Comparison of ENCODE assay signal across 12 cellular contexts in the genomic region with DNA sequence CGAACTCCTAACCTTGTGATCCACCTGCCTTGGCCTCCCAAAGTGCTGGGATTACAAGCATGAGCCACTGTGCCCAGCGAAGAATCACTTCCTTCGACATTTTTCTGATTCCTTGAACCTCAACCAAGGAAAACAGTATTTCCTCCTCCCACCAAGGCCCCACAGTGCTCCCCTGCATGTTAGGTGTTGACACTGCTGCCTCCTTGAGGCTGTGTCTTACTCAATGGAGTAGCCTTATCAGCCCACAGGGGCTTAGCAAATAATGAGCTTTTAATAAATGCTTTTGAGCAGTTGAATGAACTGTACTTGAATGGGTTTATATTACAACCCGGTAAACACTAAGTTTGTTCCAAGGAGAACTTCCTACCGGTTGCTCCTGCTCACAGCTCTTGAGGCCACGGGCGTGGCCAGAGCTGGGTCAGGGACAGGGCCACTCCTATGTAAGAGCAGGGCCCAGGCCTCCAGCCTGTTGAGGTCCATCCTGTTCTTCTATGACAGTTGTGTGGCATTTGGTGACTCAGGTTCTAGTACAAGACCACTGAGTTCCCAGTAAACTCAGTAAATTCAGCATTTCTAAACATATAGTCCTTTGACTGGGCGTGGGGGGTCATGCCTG. TPM values are rescaled to one million over a fixed set of nuclear protein-coding genes. Genes with fewer than 3 reads are reported as not detected.
A peak's percentile ranks its signal among the peaks of the same experiment; 100 is the strongest.
DNase-seq lines count a peak whose midpoint lies in the region; ATAC-seq and TF ChIP-seq lines count a peak whose summit lies in the region.
"Had no signal": no experiment of that assay in that cellular context is flagged by ENCODE, and none has a peak within 500 bp of the region (broad histone marks: within the 10 kb centered on the region; RNA-seq: fewer than 3 reads in every experiment).

No MANE protein-coding gene starts in this region.

- H3K9me3 ChIP-seq in MG63 (no peaks in the 10 kb centered on the region), mucosa of descending colon (no peaks in the 10 kb centered on the region)
- H3K9me3 ChIP-seq: pancreas, testis had no signal

- H3K36me3 ChIP-seq in MG63 (no peaks in the 10 kb centered on the region), brain microvascular endothelial cell (replicated peaks) (no peaks in the 10 kb centered on the region), mucosa of descending colon (ENCODE audit: low read depth) (no peaks in the 10 kb centered on the region)
- H3K36me3 ChIP-seq: pancreas had no signal

- POLR2A ChIA-PET in GM10248 (lab: Yijun Ruan, JAX) = no interaction called here
- POLR2A ChIA-PET in activated CD4-positive, alpha-beta memory T cell treated with anti-CD3 and anti-CD28 coated beads for 36 hours (lab: Charles Lee) = interaction anchor here (0.5 kb wide), 1 partner anchor 9 kb away, joined by 3 read pairs; no protein-coding TSS in a partner anchor

- no peaks in the 10 kb centered on the region for H3K36me3 Mint-ChIP-seq in activated T-helper 17 cell treated with anti-CD3 and anti-CD28 coated beads, Interleukin-2, amount 50 U/mL, for 72 hours (ENCODE audit: low read depth)
- no peaks in the 10 kb centered on the region for H3K36me3 Mint-ChIP-seq in activated CD4-positive, alpha-beta memory T cell treated with anti-CD3 and anti-CD28 coated beads for 36 hours

- H3K4me3 ChIP-seq in MG63 = no peak overlapping the region
- H3K4me3 ChIP-seq in brain microvascular endothelial cell (ENCODE audit: low read depth, low read length) = no peak overlapping the region
- no peak overlapping the region for H3K4me3 ChIP-seq in mucosa of descending colon
- H3K4me3 ChIP-seq: pancreas, testis had no signal

- ATAC-seq in mucosa of descending colon (peak; percentile 76), HG03520 (IDR thresholded peaks at IDR 0.05; ENCODE audit: unreplicated experiment) (no peak)
- ATAC-seq in activated T-helper 17 cell treated with anti-CD3 and anti-CD28 coated beads, Interleukin-2, amount 50 U/mL, for 72 hours (replicated peaks) = no peak
- ATAC-seq: activated CD8-positive, alpha-beta T cell treated with anti-CD3 and anti-CD28 coated beads, Interleukin-2, amount 10 ng/mL, durations not matched to agents 7 days and 5 days; pancreas had no signal

- no peaks in the 10 kb centered on the region for H3K27me3 Mint-ChIP-seq in activated T-helper 17 cell treated with anti-CD3 and anti-CD28 coated beads, Interleukin-2, amount 50 U/mL, for 72 hours
- no peaks in the 10 kb centered on the region for H3K27me3 Mint-ChIP-seq in activated CD4-positive, alpha-beta memory T cell treated with anti-CD3 and anti-CD28 coated beads for 36 hours

- in situ Hi-C loops in brain microvascular endothelial cell (cut with HindIII; ENCODE audit: low pct_ligation_motif_present, low sequenced_read_pairs) = no loop called here

- H3K27ac ChIP-seq in brain microvascular endothelial cell = no peak overlapping the region
- H3K27ac ChIP-seq: pancreas, testis had no signal

- no peaks in the 10 kb centered on the region for H3K27me3 ChIP-seq in MG63
- H3K27me3 ChIP-seq in brain microvascular endothelial cell (replicated peaks) = no peaks in the 10 kb centered on the region
- H3K27me3 ChIP-seq: pancreas, testis had no signal

- TF ChIP-seq CTCF in GM10248 (IDR thresholded peaks at IDR 0.05; ENCODE audit: control extremely low read depth, extremely low read depth, low read depth, missing control alignments) = peak; percentile 16
- TF ChIP-seq CTCF in brain microvascular endothelial cell (IDR thresholded peaks at IDR 0.05; ENCODE audit: low read depth, low read length, missing control alignments) = peak; percentile 53
- no peak for TF ChIP-seq CTCF in mucosa of descending colon (IDR thresholded peaks at IDR 0.05)

- H3K27ac Mint-ChIP-seq in activated T-helper 17 cell treated with anti-CD3 and anti-CD28 coated beads, Interleukin-2, amount 50 U/mL, for 72 hours = no peak overlapping the region
- no peak overlapping the region for H3K27ac Mint-ChIP-seq in activated CD4-positive, alpha-beta memory T cell treated with anti-CD3 and anti-CD28 coated beads for 36 hours
- H3K27ac Mint-ChIP-seq: activated CD8-positive, alpha-beta T cell treated with anti-CD3 and anti-CD28 coated beads, Interleukin-2, amount 10 ng/mL, durations not matched to agents 7 days and 5 days had no signal

- DNase-seq in GM10248 (ENCODE audit: extremely low spot score) (no peak), MG63 (peak; percentile 8), brain microvascular endothelial cell (peak; percentile 42), mucosa of descending colon (peak in 1 of 3 donors; percentile 39)
- DNase-seq in stimulated activated CD4-positive, alpha-beta T cell treated with anti-CD3 and anti-CD28 coated beads, Interleukin-4, amount 100 ng/mL, for 4 hours = no peak
- DNase-seq in activated CD4-positive, alpha-beta memory T cell treated with anti-CD3 and anti-CD28 coated beads for 36 hours = no peak
- DNase-seq: activated CD8-positive, alpha-beta T cell treated with anti-CD3 and anti-CD28 coated beads, Interleukin-2, amount 10 ng/mL, durations not matched to agents 7 days and 5 days; KBM-7; pancreas; testis had no signal

- CTCF ChIA-PET in GM10248 (lab: Yijun Ruan, JAX) = interaction anchor here (0.7 to 2.3 kb wide), 8 partner anchors 10 to 162 kb away, joined by 3 to 9 read pairs (median 4); no protein-coding TSS in a partner anchor
- CTCF ChIA-PET in activated CD4-positive, alpha-beta memory T cell treated with anti-CD3 and anti-CD28 coated beads for 36 hours (lab: Charles Lee) = interaction anchor here (1.3 to 1.8 kb wide), 3 partner anchors 9 to 127 kb away, joined by 3 to 9 read pairs (median 4); no protein-coding TSS in a partner anchor

- H3K4me1 Mint-ChIP-seq in activated T-helper 17 cell treated with anti-CD3 and anti-CD28 coated beads, Interleukin-2, amount 50 U/mL, for 72 hours = no peaks in the 10 kb centered on the region
- no peaks in the 10 kb centered on the region for H3K4me1 Mint-ChIP-seq in activated CD4-positive, alpha-beta memory T cell treated with anti-CD3 and anti-CD28 coated beads for 36 hours (ENCODE audit: low read depth)

- no peak overlapping the region for H3K4me3 Mint-ChIP-seq in activated T-helper 17 cell treated with anti-CD3 and anti-CD28 coated beads, Interleukin-2, amount 50 U/mL, for 72 hours
- no peak overlapping the region for H3K4me3 Mint-ChIP-seq in activated CD4-positive, alpha-beta memory T cell treated with anti-CD3 and anti-CD28 coated beads for 36 hours
- H3K4me3 Mint-ChIP-seq: activated CD8-positive, alpha-beta T cell treated with anti-CD3 and anti-CD28 coated beads, Interleukin-2, amount 10 ng/mL, durations not matched to agents 7 days and 5 days had no signal

- H3K9me3 Mint-ChIP-seq in activated T-helper 17 cell treated with anti-CD3 and anti-CD28 coated beads, Interleukin-2, amount 50 U/mL, for 72 hours = no peaks in the 10 kb centered on the region
- H3K9me3 Mint-ChIP-seq in activated CD4-positive, alpha-beta memory T cell treated with anti-CD3 and anti-CD28 coated beads for 36 hours = no peaks in the 10 kb centered on the region

- H3K4me1 ChIP-seq in mucosa of descending colon (ENCODE audit: low read depth) = peaks cover 8% of the 10 kb centered on the region
- H3K4me1 ChIP-seq: pancreas had no signal

- intact Hi-C loops in mucosa of descending colon (cut with DNase I, micrococcal nuclease) = no loop called here
- intact Hi-C loops in activated CD4-positive, alpha-beta memory T cell treated with anti-CD3 and anti-CD28 coated beads for 36 hours (cut with micrococcal nuclease) = no loop called here

RNA-seq across cellular contexts. Expression of a gene that starts 36.8 kb away (rescaled TPM):
- 361 and 621 TPM in 2 replicates for total RNA-seq in MG63 (2014; rRNA removed; shearing (Covaris generic); ENCODE audit: low replicate concordance)
- 100 to 1,000 TPM in 1 of 3 donors, 10 to 100 TPM in 2; 20.5 to 295 (median 64.4) TPM for total RNA-seq in mucosa of descending colon
- 10 to 100 TPM; 57.9 to 72.6 TPM for total RNA-seq in activated T-helper 17 cell treated with anti-CD3 and anti-CD28 coated beads, Interleukin-2, amount 50 U/mL, for 72 hours
- 10 to 100 TPM; 86.4 to 88.7 TPM for total RNA-seq in activated CD4-positive, alpha-beta memory T cell treated with anti-CD3 and anti-CD28 coated beads for 36 hours

RNA-seq across cellular contexts. Expression of a gene that starts 39.2 kb away (rescaled TPM):
- 289 and 585 TPM in 2 replicates for total RNA-seq in MG63 (2014; rRNA removed; shearing (Covaris generic); ENCODE audit: low replicate concordance)
- total RNA-seq in mucosa of descending colon = 100 to 1,000 TPM; 128 to 260 (median 236) TPM
- total RNA-seq in activated T-helper 17 cell treated with anti-CD3 and anti-CD28 coated beads, Interleukin-2, amount 50 U/mL, for 72 hours = 100 to 1,000 TPM; 277 to 363 TPM
- total RNA-seq in activated CD4-positive, alpha-beta memory T cell treated with anti-CD3 and anti-CD28 coated beads for 36 hours = 100 to 1,000 TPM; 353 to 360 TPM

Comparison
In these comparisons a context has a peak if more than half of its experiments do, and no peak if none do; other contexts are left out.
1. DNase-seq: peak in MG63 (single experiment) and brain microvascular endothelial cell (single experiment); none in GM10248 (single experiment), stimulated activated CD4-positive, alpha-beta T cell treated with anti-CD3 and anti-CD28 coated beads, Interleukin-4, amount 100 ng/mL, for 4 hours (0 of 2) and activated CD4-positive, alpha-beta memory T cell treated with anti-CD3 and anti-CD28 coated beads for 36 hours (single experiment).